In the genomic region with DNA sequence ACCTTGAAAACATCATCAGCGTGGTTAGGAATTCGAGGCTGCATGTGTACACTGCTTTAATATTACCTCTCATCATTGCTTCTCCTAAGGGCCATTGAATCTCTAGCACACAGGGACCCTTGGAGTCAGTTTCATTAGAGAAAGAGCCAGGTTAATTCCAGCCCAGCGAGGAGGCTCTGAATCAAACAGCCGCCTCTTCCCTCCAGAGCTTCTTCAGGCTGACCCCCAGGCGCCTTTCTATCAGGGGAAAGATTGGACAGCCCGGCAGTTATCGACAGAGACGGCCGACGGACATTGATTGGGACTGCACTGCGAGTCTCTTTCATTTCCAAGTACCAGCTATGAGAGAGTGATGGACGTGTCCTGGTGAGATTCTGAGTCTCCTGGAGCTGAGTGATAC, we compare ENCODE assay signal across 14 cellular contexts.
DNase-seq lines count a peak whose midpoint lies in the region; ATAC-seq and TF ChIP-seq lines count a peak whose summit lies in the region.
"Had no signal": no experiment of that assay in that cellular context is flagged by ENCODE, and none has a peak within 500 bp of the region (broad histone marks: within the 10 kb centered on the region; RNA-seq: fewer than 3 reads in every experiment).

No MANE protein-coding gene starts in this region.

- no peak overlapping the region for H3K27ac Mint-ChIP-seq in type B pancreatic cell
- H3K27ac Mint-ChIP-seq: CD8-positive, alpha-beta T cell; HFFc6 had no signal

- H3K36me3 Mint-ChIP-seq in type B pancreatic cell, result no peaks in the 10 kb centered on the region
- H3K36me3 Mint-ChIP-seq: CD14-positive monocyte; CD8-positive, alpha-beta T cell had no signal

- 84 to 85% methylated on average over 12 of the region's 12 CpGs for WGBS in lung, 2 donors

- no peak overlapping the region for H3K4me3 ChIP-seq in RWPE2 (ENCODE audit: severe bottlenecking)
- H3K4me3 ChIP-seq in coronary artery, result no peak overlapping the region
- H3K4me3 ChIP-seq in lung, result no peak overlapping the region

- H3K27me3 ChIP-seq in RWPE2 (ENCODE audit: insufficient read depth, poor library complexity, severe bottlenecking), result no peaks in the 10 kb centered on the region
- no peaks in the 10 kb centered on the region for H3K27me3 ChIP-seq in lung (ENCODE audit: control insufficient read depth, insufficient read depth)

- H3K36me3 ChIP-seq in RWPE2 (ENCODE audit: low read depth) (no peaks in the 10 kb centered on the region), lung (ENCODE audit: control insufficient read depth in 2 of 2, insufficient read depth in 2 of 2, low read length in 2 of 2) (no peaks in the 10 kb centered on the region)

- peak; percentile 66 for DNase-seq in RWPE2 (ENCODE audit: low spot score)
- peak; percentile 40 for DNase-seq in coronary artery (ENCODE audit: low spot score)
- peak; percentile 25 for DNase-seq in lung (ENCODE audit: low spot score)
- DNase-seq in type B pancreatic cell (ENCODE audit: extremely low spot score, unreplicated experiment), result peak; percentile 42
- no peak for DNase-seq in G401 (ENCODE audit: low spot score)
- no peak for DNase-seq in NOMO-1 (lab: John Stamatoyannopoulos, UW; ENCODE audit: unreplicated experiment in 2 of 2)
- DNase-seq: COR-L47, DND-41, GF-D8, HCEC 1CT, HFFc6 had no signal

- in situ Hi-C loops in G401 (cut with HindIII; ENCODE audit: low sequenced_read_pairs), result no loop called here

- H3K9me3 ChIP-seq in RWPE2 (ENCODE audit: severe bottlenecking) (no peaks in the 10 kb centered on the region), lung (ENCODE audit: control insufficient read depth in 2 of 2, insufficient read depth in 1 of 2, low read length in 1 of 2) (peaks cover 0 to 1% of the 10 kb centered on the region in 2 donors)

- no peak overlapping the region for H3K4me3 Mint-ChIP-seq in type B pancreatic cell
- H3K4me3 Mint-ChIP-seq: CD14-positive monocyte; CD8-positive, alpha-beta T cell; HFFc6 had no signal

- H3K9me3 Mint-ChIP-seq in type B pancreatic cell, result no peaks in the 10 kb centered on the region
- H3K9me3 Mint-ChIP-seq: CD8-positive, alpha-beta T cell; HFFc6 had no signal

- no peak for TF ChIP-seq CTCF in RWPE2 (IDR thresholded peaks at IDR 0.05; ENCODE audit: poor library complexity, severe bottlenecking)
- TF ChIP-seq CTCF in coronary artery (IDR thresholded peaks at IDR 0.05), result no peak
- TF ChIP-seq CTCF in lung (IDR thresholded peaks at IDR 0.05; ENCODE audit: control extremely low read depth, extremely low read depth), result no peak
- TF ChIP-seq CTCF in type B pancreatic cell (conservative IDR thresholded peaks at IDR 0.05), result no peak

- H3K4me1 ChIP-seq in RWPE2 (ENCODE audit: insufficient read depth, poor library complexity, severe bottlenecking) (peaks cover 17% of the 10 kb centered on the region), lung (ENCODE audit: control insufficient read depth in 2 of 2, insufficient read depth in 2 of 2, low read length in 2 of 2) (peaks cover 0 to 4% of the 10 kb centered on the region in 2 donors)

- H3K4me1 Mint-ChIP-seq in type B pancreatic cell (ENCODE audit: unreplicated experiment), result no peaks in the 10 kb centered on the region

- H3K27ac ChIP-seq in RWPE2 (ENCODE audit: poor library complexity, severe bottlenecking) (no peak overlapping the region), coronary artery (no peak overlapping the region), lung (ENCODE audit: low read depth in 1 of 2, low read length in 1 of 2) (no peak overlapping the region)

- ATAC-seq in RWPE2 (ENCODE audit: low read depth) (no peak), lung (ENCODE audit: insufficient read depth, low FRiP score) (no peak)
- ATAC-seq: CD8-positive, alpha-beta T cell; HepG2 had no signal

- H3K27me3 Mint-ChIP-seq in type B pancreatic cell, result peaks cover 41% of the 10 kb centered on the region

Comparison
In these comparisons a context has a peak if more than half of its experiments do, and no peak if none do; other contexts are left out.
1. DNase-seq: peak in RWPE2 (single experiment), coronary artery (single experiment), lung (single experiment) and type B pancreatic cell (single experiment); none in G401 (single experiment) and NOMO-1 (0 of 2).